ENCODE assay signal across 14 cellular contexts in the genomic region with DNA sequence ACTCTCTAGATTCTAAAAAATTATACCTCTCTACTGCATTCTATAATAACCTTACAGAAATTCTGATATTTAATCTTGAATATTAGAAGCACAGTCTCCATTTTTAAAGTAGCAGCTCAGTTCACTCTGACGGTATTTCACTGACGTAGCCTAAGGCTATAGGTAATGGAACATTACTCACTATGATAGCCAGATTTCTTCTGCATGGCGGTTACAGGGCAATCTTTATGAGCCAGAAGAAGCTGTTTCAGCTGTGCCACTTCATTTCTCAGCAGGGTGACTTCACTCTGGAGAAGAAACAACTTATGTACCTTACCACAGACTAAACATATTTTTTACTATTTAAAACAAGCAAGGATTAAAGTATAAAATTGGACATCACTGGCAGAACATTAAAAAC.
"Had no signal": no experiment of that assay in that cellular context is flagged by ENCODE, and none has a peak within 500 bp of the region (broad histone marks: within the 10 kb centered on the region; RNA-seq: fewer than 3 reads in every experiment).

No MANE protein-coding gene starts in this region.

- H3K27me3 Mint-ChIP-seq: activated CD4-positive, alpha-beta T cell treated with anti-CD3 and anti-CD28 coated beads, Interleukin-2, amount 10 ng/mL, durations not matched to agents 7 days and 5 days; activated naive CD8-positive, alpha-beta T cell treated with anti-CD3 and anti-CD28 coated beads for 36 hours; central memory CD8-positive, alpha-beta T cell; naive B cell had no signal

- H3K4me1 Mint-ChIP-seq: activated CD4-positive, alpha-beta T cell treated with anti-CD3 and anti-CD28 coated beads, Interleukin-2, amount 10 ng/mL, durations not matched to agents 7 days and 5 days; activated naive CD8-positive, alpha-beta T cell treated with anti-CD3 and anti-CD28 coated beads for 36 hours; central memory CD8-positive, alpha-beta T cell; naive B cell had no signal

- H3K9ac ChIP-seq: parathyroid adenoma had no signal

- H3K4me3 ChIP-seq: body of pancreas, gastrocnemius medialis, heart left ventricle, lower lobe of right lung, sigmoid colon had no signal

- H3K9me3 Mint-ChIP-seq: central memory CD8-positive, alpha-beta T cell had no signal

- H3K27ac Mint-ChIP-seq: activated CD4-positive, alpha-beta T cell treated with anti-CD3 and anti-CD28 coated beads, Interleukin-2, amount 10 ng/mL, durations not matched to agents 7 days and 5 days; activated naive CD8-positive, alpha-beta T cell treated with anti-CD3 and anti-CD28 coated beads for 36 hours; naive B cell had no signal

- DNase-seq: activated CD4-positive, alpha-beta T cell treated with anti-CD3 and anti-CD28 coated beads, Interleukin-2, amount 10 ng/mL, durations not matched to agents 7 days and 5 days; activated CD8-positive, alpha-beta memory T cell treated with anti-CD3 and anti-CD28 coated beads, Interleukin-2, amount 50 U/mL, for 48 hours; activated naive CD8-positive, alpha-beta T cell treated with anti-CD3 and anti-CD28 coated beads for 36 hours; amygdala; body of pancreas; effector CD8-positive, alpha-beta T cell; gastrocnemius medialis; heart left ventricle; lower lobe of right lung; naive B cell; sigmoid colon; stimulated activated CD4-positive, alpha-beta T cell treated with anti-CD3 and anti-CD28 coated beads, Interleukin-1b, Interleukin-23, amount 100 ng/mL, for 48 hours had no signal

- H3K4me3 Mint-ChIP-seq: activated CD4-positive, alpha-beta T cell treated with anti-CD3 and anti-CD28 coated beads, Interleukin-2, amount 10 ng/mL, durations not matched to agents 7 days and 5 days; activated naive CD8-positive, alpha-beta T cell treated with anti-CD3 and anti-CD28 coated beads for 36 hours; central memory CD8-positive, alpha-beta T cell; naive B cell had no signal

- H3K9me3 ChIP-seq: body of pancreas, gastrocnemius medialis, lower lobe of right lung, sigmoid colon had no signal

- H3K27ac ChIP-seq: body of pancreas, gastrocnemius medialis, heart left ventricle, lower lobe of right lung, parathyroid adenoma, sigmoid colon had no signal
